ENCODE assay signal across 21 cellular contexts in genomic region chr6:80433666-80434025, GRCh38.
"Had no signal": no experiment of that assay in that cellular context is flagged by ENCODE, and none has a peak within 500 bp of the region (broad histone marks: within the 10 kb centered on the region; RNA-seq: fewer than 3 reads in every experiment).

No MANE protein-coding gene starts in this region.

- ATAC-seq: activated CD4-positive, alpha-beta T cell treated with anti-CD3 and anti-CD28 coated beads for 36 hours; activated CD8-positive, alpha-beta memory T cell treated with anti-CD3 and anti-CD28 coated beads, Interleukin-2, amount 10 ng/mL, durations not matched to agents 7 days and 5 days; body of pancreas; naive thymus-derived CD8-positive, alpha-beta T cell had no signal

- DNase-seq: activated CD4-positive, alpha-beta memory T cell treated with anti-CD3 and anti-CD28 coated beads for 36 hours; activated CD4-positive, alpha-beta T cell treated with anti-CD3 and anti-CD28 coated beads for 36 hours; activated CD8-positive, alpha-beta memory T cell treated with anti-CD3 and anti-CD28 coated beads, Interleukin-2, amount 10 ng/mL, durations not matched to agents 7 days and 5 days; amniotic stem cell; body of pancreas; colonic mucosa; erythroblast; naive thymus-derived CD8-positive, alpha-beta T cell; nucleus accumbens; SK-N-SH; stimulated activated CD4-positive, alpha-beta T cell treated with anti-CD3 and anti-CD28 coated beads, Interleukin-15, amount 100 ng/mL, for 24 hours; stimulated activated CD4-positive, alpha-beta T cell treated with anti-CD3 and anti-CD28 coated beads, Interleukin-2, amount 100 ng/mL, for 48 hours; trophoblast cell had no signal

- H3K36me3 ChIP-seq: colonic mucosa had no signal

- H3K9me3 Mint-ChIP-seq: T-helper 2 cell treated with Interferon-gamma antibody and Interleukin-4, amounts not matched to agents 5 μg/mL and 100 μg/mL, for 36 hours had no signal

- H3K27me3 Mint-ChIP-seq: activated CD4-positive, alpha-beta memory T cell treated with anti-CD3 and anti-CD28 coated beads for 36 hours; activated CD4-positive, alpha-beta T cell treated with anti-CD3 and anti-CD28 coated beads for 36 hours; activated CD8-positive, alpha-beta memory T cell treated with anti-CD3 and anti-CD28 coated beads, Interleukin-2, amount 10 ng/mL, durations not matched to agents 7 days and 5 days; activated naive CD8-positive, alpha-beta T cell; central memory CD8-positive, alpha-beta T cell; progenitor cell of endocrine pancreas; stimulated activated naive CD8-positive, alpha-beta T cell treated with anti-CD3 and anti-CD28 coated beads, Interleukin-15, Interleukin-2, amounts not matched to agents 100 ng/mL and 50 ng/mL, for 24 hours had no signal

- H3K36me3 Mint-ChIP-seq: activated CD4-positive, alpha-beta memory T cell treated with anti-CD3 and anti-CD28 coated beads for 36 hours; activated CD8-positive, alpha-beta memory T cell treated with anti-CD3 and anti-CD28 coated beads, Interleukin-2, amount 10 ng/mL, durations not matched to agents 7 days and 5 days; WTC11 had no signal

- H3K4me3 ChIP-seq: body of pancreas, colonic mucosa, skin epidermis had no signal

- H3K27ac Mint-ChIP-seq: activated CD4-positive, alpha-beta memory T cell treated with anti-CD3 and anti-CD28 coated beads for 36 hours; activated CD4-positive, alpha-beta T cell treated with anti-CD3 and anti-CD28 coated beads for 36 hours; activated CD8-positive, alpha-beta memory T cell treated with anti-CD3 and anti-CD28 coated beads, Interleukin-2, amount 10 ng/mL, durations not matched to agents 7 days and 5 days; activated naive CD8-positive, alpha-beta T cell; naive thymus-derived CD8-positive, alpha-beta T cell; progenitor cell of endocrine pancreas; stimulated activated naive CD8-positive, alpha-beta T cell treated with anti-CD3 and anti-CD28 coated beads, Interleukin-15, Interleukin-2, amounts not matched to agents 100 ng/mL and 50 ng/mL, for 24 hours; T-helper 2 cell treated with Interferon-gamma antibody and Interleukin-4, amounts not matched to agents 5 μg/mL and 100 μg/mL, for 36 hours; WTC11 had no signal

- FAIRE-seq: endometrium had no signal

- H3K9me3 ChIP-seq: colonic mucosa, SK-N-SH had no signal

- H3K4me1 Mint-ChIP-seq: activated CD4-positive, alpha-beta T cell treated with anti-CD3 and anti-CD28 coated beads for 36 hours; activated CD8-positive, alpha-beta memory T cell treated with anti-CD3 and anti-CD28 coated beads, Interleukin-2, amount 10 ng/mL, durations not matched to agents 7 days and 5 days; central memory CD8-positive, alpha-beta T cell; naive thymus-derived CD8-positive, alpha-beta T cell had no signal

- H3K4me2 ChIP-seq: SK-N-SH had no signal

- H3K27ac ChIP-seq: body of pancreas, colonic mucosa, skin epidermis had no signal

- H3K4me3 Mint-ChIP-seq: activated CD4-positive, alpha-beta memory T cell treated with anti-CD3 and anti-CD28 coated beads for 36 hours; activated CD4-positive, alpha-beta T cell treated with anti-CD3 and anti-CD28 coated beads for 36 hours; activated CD8-positive, alpha-beta memory T cell treated with anti-CD3 and anti-CD28 coated beads, Interleukin-2, amount 10 ng/mL, durations not matched to agents 7 days and 5 days; activated naive CD8-positive, alpha-beta T cell; central memory CD8-positive, alpha-beta T cell; naive thymus-derived CD8-positive, alpha-beta T cell; stimulated activated naive CD8-positive, alpha-beta T cell treated with anti-CD3 and anti-CD28 coated beads, Interleukin-15, Interleukin-2, amounts not matched to agents 100 ng/mL and 50 ng/mL, for 24 hours; T-helper 2 cell treated with Interferon-gamma antibody and Interleukin-4, amounts not matched to agents 5 μg/mL and 100 μg/mL, for 36 hours; WTC11 had no signal

- H3K9ac ChIP-seq: SK-N-SH had no signal

- H3K27me3 ChIP-seq: body of pancreas, colonic mucosa had no signal

- H3K4me1 ChIP-seq: body of pancreas, colonic mucosa had no signal
